In the genomic region with DNA sequence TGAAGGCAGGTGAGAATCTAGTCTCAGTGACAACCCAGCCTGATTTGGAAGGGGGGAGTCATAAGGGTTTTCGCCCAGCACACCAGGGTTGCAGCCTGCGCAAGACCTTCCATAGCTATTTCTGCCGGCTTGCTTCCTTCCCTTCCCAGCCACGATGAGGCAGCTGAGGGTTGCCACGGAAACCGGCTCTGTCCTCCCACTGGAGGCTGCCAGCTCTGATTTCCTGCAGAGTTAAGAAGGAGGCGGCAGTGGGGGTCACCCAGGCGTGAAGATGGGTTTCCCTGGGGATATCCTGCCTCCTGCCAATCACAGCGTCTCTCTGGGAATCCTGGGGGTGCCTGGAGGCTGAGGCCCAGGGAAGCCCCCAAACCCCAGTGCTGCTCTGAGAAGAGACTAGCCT, we compare ENCODE assay signal across 9 cellular contexts. TPM values are rescaled to one million over a fixed set of nuclear protein-coding genes. Genes with fewer than 3 reads are reported as not detected.
A peak's percentile ranks its signal among the peaks of the same experiment; 100 is the strongest.
DNase-seq lines count a peak whose midpoint lies in the region; ATAC-seq lines count a peak whose summit lies in the region.
"Had no signal": no experiment of that assay in that cellular context is flagged by ENCODE, and none has a peak within 500 bp of the region (broad histone marks: within the 10 kb centered on the region; RNA-seq: fewer than 3 reads in every experiment).

No MANE protein-coding gene starts in this region.

- H3K4me3 Mint-ChIP-seq in T-cell: no peak overlapping the region
- H3K4me3 Mint-ChIP-seq in T-helper 2 cell treated with Interferon-gamma antibody and Interleukin-4, amounts not matched to agents 5 μg/mL and 100 μg/mL, for 36 hours: no peak overlapping the region
- H3K4me3 Mint-ChIP-seq: activated B cell treated with CpG ODN at 0.5 μM for 24 hours had no signal

- no peaks in the 10 kb centered on the region for H3K9me3 Mint-ChIP-seq in T-cell
- H3K9me3 Mint-ChIP-seq in T-helper 2 cell treated with Interferon-gamma antibody and Interleukin-4, amounts not matched to agents 5 μg/mL and 100 μg/mL, for 36 hours: no peaks in the 10 kb centered on the region
- H3K9me3 Mint-ChIP-seq: activated B cell treated with CpG ODN at 0.5 μM for 24 hours had no signal

- H3K27me3 Mint-ChIP-seq in T-cell: peaks cover 36 to 50% of the 10 kb centered on the region in 2 donors
- H3K27me3 Mint-ChIP-seq in T-helper 2 cell treated with Interferon-gamma antibody and Interleukin-4, amounts not matched to agents 5 μg/mL and 100 μg/mL, for 36 hours (ENCODE audit: low read depth): peaks cover 8% of the 10 kb centered on the region

- DNase-seq in GM03348 (ENCODE audit: low spot score) (peak; percentile 40), NCI-H2171 (lab: John Stamatoyannopoulos, UW) (peak; percentile 96), dermis blood vessel endothelial cell (peak; percentile 64), nucleus accumbens (lab: John Stamatoyannopoulos, UW) (peak in 45 of 56 donors; percentile 8 to 87 (median 58)), T-cell (no peak)
- no peak for DNase-seq in T-helper 2 cell treated with Interferon-gamma antibody and Interleukin-4, amounts not matched to agents 5 μg/mL and 100 μg/mL, for 36 hours (ENCODE audit: low spot score)
- DNase-seq: activated B cell treated with CpG ODN at 0.5 μM for 24 hours had no signal

- H3K27ac Mint-ChIP-seq in T-cell: no peak overlapping the region
- H3K27ac Mint-ChIP-seq in T-helper 2 cell treated with Interferon-gamma antibody and Interleukin-4, amounts not matched to agents 5 μg/mL and 100 μg/mL, for 36 hours: no peak overlapping the region
- H3K27ac Mint-ChIP-seq: activated B cell treated with CpG ODN at 0.5 μM for 24 hours had no signal

- POLR2A ChIA-PET in T-cell (lab: Charles Lee): no interaction called here

- H3K36me3 Mint-ChIP-seq in T-cell: no peaks in the 10 kb centered on the region
- peaks cover 3% of the 10 kb centered on the region for H3K36me3 Mint-ChIP-seq in T-helper 2 cell treated with Interferon-gamma antibody and Interleukin-4, amounts not matched to agents 5 μg/mL and 100 μg/mL, for 36 hours (ENCODE audit: low read depth)

- ATAC-seq in T-cell (replicated peaks in 1 of 4) (no peak), GM21825 (IDR thresholded peaks at IDR 0.05; ENCODE audit: unreplicated experiment) (no peak), HG02981 (IDR thresholded peaks at IDR 0.05; ENCODE audit: unreplicated experiment) (no peak)

- peaks cover 0 to 5% (median 3%) of the 10 kb centered on the region in 3 donors for H3K4me1 Mint-ChIP-seq in T-cell
- H3K4me1 Mint-ChIP-seq in T-helper 2 cell treated with Interferon-gamma antibody and Interleukin-4, amounts not matched to agents 5 μg/mL and 100 μg/mL, for 36 hours (ENCODE audit: low read depth): no peaks in the 10 kb centered on the region
- H3K4me1 Mint-ChIP-seq: activated B cell treated with CpG ODN at 0.5 μM for 24 hours had no signal

- CTCF ChIA-PET in T-cell (lab: Charles Lee): no interaction called here

RNA-seq across cellular contexts. Expression of gene KCNB1, which starts 23.1 kb away (rescaled TPM):
- total RNA-seq in dermis blood vessel endothelial cell (under 0.01 TPM in 1 of 2 replicates, not detected in the other), T-cell (under 1 TPM in 4 of 5 donors, not detected in 1; 0.03 to 0.13 (median 0.12) TPM)
- total RNA-seq: activated B cell treated with CpG ODN at 0.5 μM for 24 hours had no signal

Comparison
In these comparisons a context has a peak if more than half of its experiments do, and no peak if none do; other contexts are left out.
1. DNase-seq: peak in GM03348 (single experiment), NCI-H2171 (single experiment), dermis blood vessel endothelial cell (single experiment) and nucleus accumbens (45 of 56); none in T-cell (0 of 34) and T-helper 2 cell treated with Interferon-gamma antibody and Interleukin-4, amounts not matched to agents 5 μg/mL and 100 μg/mL, for 36 hours (single experiment).